ENCODE assay signal across 26 cellular contexts in genomic region chr11:63913866-63914830, GRCh38. TPM values are rescaled to one million over a fixed set of nuclear protein-coding genes. Genes with fewer than 3 reads are reported as not detected.
DNase-seq lines count a peak whose midpoint lies in the region; ATAC-seq, FAIRE-seq and TF ChIP-seq lines count a peak whose summit lies in the region.
"Had no signal": no experiment of that assay in that cellular context is flagged by ENCODE, and none has a peak within 500 bp of the region (broad histone marks: within the 10 kb centered on the region; RNA-seq: fewer than 3 reads in every experiment).

No MANE protein-coding gene starts in this region.

- no TSS peak for BruUV-seq in Caco-2 (replicated peaks; lab: Mats Ljungman, UMichigan)

- H2AFZ ChIP-seq in H1 (ENCODE audit: low read length) (no peak overlapping the region), neuronal stem cell (ENCODE audit: low read length) (no peak overlapping the region)
- H2AFZ ChIP-seq: parathyroid adenoma had no signal

- H3K9me3 Mint-ChIP-seq in Caco-2 (ENCODE audit: unreplicated experiment) = no peaks in the 10 kb centered on the region
- H3K9me3 Mint-ChIP-seq: activated naive CD8-positive, alpha-beta T cell treated with anti-CD3 and anti-CD28 coated beads, Interleukin-2, amount 10 ng/mL, durations not matched to agents 7 days and 5 days; CD8-positive, alpha-beta T cell; dendritic cell treated with granulocyte-macrophage colony-stimulating factor and Interleukin-4, amounts not matched to agents 40 ng/mL and 50 ng/mL, for 4 days; naive thymus-derived CD4-positive, alpha-beta T cell had no signal

- H2BK20ac ChIP-seq in H1 (ENCODE audit: low read length) = no peak overlapping the region

- ATAC-seq in heart right ventricle = no peak
- ATAC-seq: activated CD4-positive, alpha-beta T cell treated with anti-CD3 and anti-CD28 coated beads for 36 hours; CD8-positive, alpha-beta T cell; naive thymus-derived CD4-positive, alpha-beta T cell; SK-N-SH treated with all-trans-retinoic acid at 6 μM for 48 hours had no signal

- H2BK120ac ChIP-seq in H1 (replicated peaks; ENCODE audit: low read depth, low read length) (no peak overlapping the region), neuronal stem cell (ENCODE audit: low read depth, low read length) (no peak overlapping the region)

- no peak overlapping the region for H3K14ac ChIP-seq in H1 (ENCODE audit: insufficient read length)
- H3K14ac ChIP-seq in neuronal stem cell (ENCODE audit: low read length) = no peak overlapping the region

- H2BK15ac ChIP-seq in H1 (ENCODE audit: low read length) (no peak overlapping the region), neuronal stem cell (ENCODE audit: low read length) (peak overlapping the region; percentile 12)

- H3K4ac ChIP-seq in H1 (replicated peaks; ENCODE audit: insufficient read length, low read depth, low read length) (no peak overlapping the region), neuronal stem cell (ENCODE audit: low read length) (no peak overlapping the region)

- TF ChIP-seq EP300 in H1 (IDR thresholded peaks at IDR 0.05; ENCODE audit: borderline replicate concordance in 1 of 2, low read depth in 2 of 2, low read length in 2 of 2) = no peak

- H2BK12ac ChIP-seq in H1 (ENCODE audit: low read depth, low read length) (no peak overlapping the region), neuronal stem cell (ENCODE audit: low read length) (no peak overlapping the region)

- DNase-seq in Caco-2 (no peak), HFF-Myc (ENCODE audit: extremely low read depth, low read depth) (no peak), H1 (ENCODE audit: low read depth in 1 of 2, low spot score in 2 of 2) (no peak), neuronal stem cell (ENCODE audit: low spot score) (no peak), ureter (ENCODE audit: low spot score) (no peak), GM19240 (ENCODE audit: insufficient read length, low spot score) (no peak), heart right ventricle (no peak)
- DNase-seq: activated CD4-positive, alpha-beta T cell treated with anti-CD3 and anti-CD28 coated beads for 36 hours; activated gamma-delta T cell; activated naive CD8-positive, alpha-beta T cell treated with anti-CD3 and anti-CD28 coated beads, Interleukin-2, amount 10 ng/mL, durations not matched to agents 7 days and 5 days; CD8-positive, alpha-beta T cell; central memory CD4-positive, alpha-beta T cell; islet precursor cell; left ventricle myocardium inferior; naive thymus-derived CD4-positive, alpha-beta T cell; NCI-H1105; NCI-H187 treated with DMSO at 0.1 percent for 48 hours; NCI-H345; stimulated activated CD4-positive, alpha-beta T cell treated with anti-CD3 and anti-CD28 coated beads, Interleukin-2, amount 100 ng/mL, for 24 hours; transverse colon had no signal

- H3K4me2 ChIP-seq in H1 (ENCODE audit: insufficient read depth in 1 of 2, low read depth in 2 of 2, low read length in 2 of 2) (peak overlapping the region; percentile 89 to 99; a peak in 3 of 4 replicates), neuronal stem cell (ENCODE audit: insufficient read depth, low read length, poor library complexity, severe bottlenecking) (peak overlapping the region; percentile 82)

- H3K56ac ChIP-seq in H1 (replicated peaks; ENCODE audit: insufficient read length, low read depth, low read length) = no peak overlapping the region

- H3K9me3 ChIP-seq in Caco-2 (no peaks in the 10 kb centered on the region), H1 (ENCODE audit: insufficient read depth in 2 of 2, low read depth in 1 of 2, low read length in 1 of 2) (no peaks in the 10 kb centered on the region), neuronal stem cell (replicated peaks in 1 of 2; ENCODE audit: control insufficient read depth in 2 of 2, insufficient read depth in 1 of 2, low read depth in 1 of 2, low read length in 2 of 2) (no peaks in the 10 kb centered on the region), heart right ventricle (no peaks in the 10 kb centered on the region)
- H3K9me3 ChIP-seq: HAP-1, left ventricle myocardium inferior, right atrium auricular region, transverse colon had no signal

- H3K9ac ChIP-seq in H1 (replicated peaks in 1 of 4; ENCODE audit: extremely low read depth in 1 of 4, low read depth in 3 of 4, low read length in 3 of 4) (no peak overlapping the region), neuronal stem cell (ENCODE audit: low read depth, low read length, poor library complexity) (peak overlapping the region; percentile 96)
- H3K9ac ChIP-seq: parathyroid adenoma had no signal

- no peaks in the 10 kb centered on the region for H3K27me3 Mint-ChIP-seq in Caco-2 (ENCODE audit: insufficient read depth, unreplicated experiment)

- peaks cover 14 to 19% of the 10 kb centered on the region in 2 experiments for H4K20me1 ChIP-seq in H1 (replicated peaks in 1 of 2; ENCODE audit: control insufficient read depth in 1 of 2, insufficient read depth in 2 of 2, low read length in 2 of 2)

- H2BK5ac ChIP-seq in H1 (ENCODE audit: low read depth, low read length) = no peak overlapping the region; the same call in 1 of the 2 replicates
- H2BK5ac ChIP-seq in neuronal stem cell (ENCODE audit: low read length) = no peak overlapping the region

- H4K91ac ChIP-seq in H1 (replicated peaks; ENCODE audit: insufficient read length, low read length) (no peak overlapping the region), neuronal stem cell (ENCODE audit: low read depth, low read length, poor library complexity) (no peak overlapping the region)

- TF ChIP-seq POLR2A in H1 (IDR thresholded peaks at IDR 0.05; ENCODE audit: control extremely low read depth in 1 of 2, low read depth in 2 of 2, low read length in 2 of 2) = no peak

- H3K23ac ChIP-seq in H1 (ENCODE audit: insufficient read length) (no peak overlapping the region), neuronal stem cell (ENCODE audit: low read depth, low read length, poor library complexity) (peak overlapping the region; percentile 96)

- no peak overlapping the region for H2AK5ac ChIP-seq in H1 (ENCODE audit: low read depth, low read length)
- H2AK5ac ChIP-seq in neuronal stem cell (ENCODE audit: low read depth, low read length) = peak overlapping the region; percentile 63

- H3K27ac ChIP-seq in H1 (ENCODE audit: low read depth, low read length) (no peak overlapping the region), neuronal stem cell (replicated peaks; ENCODE audit: low read length) (no peak overlapping the region), heart right ventricle (no peak overlapping the region)
- H3K27ac ChIP-seq: left ventricle myocardium inferior, parathyroid adenoma, right atrium auricular region, transverse colon had no signal

- WGBS in H1 (ENCODE audit: extremely low coverage in 1 of 2, insufficient coverage in 1 of 2, insufficient read length in 1 of 2, insufficient replicate concordance in 2 of 2, low coverage in 1 of 2, low lambda C conversion rate in 2 of 2, missing lambda C conversion rate in 1 of 2), 2 experiments = 94% methylated on average over 29 of the region's 34 CpGs; no CpG with 5 or more reads in 1 of the 2 experiments
- no CpG with 5 or more reads among the region's 34 CpGs for WGBS in neuronal stem cell (ENCODE audit: extremely low coverage in 2 of 2, insufficient read length in 2 of 2, insufficient replicate concordance in 1 of 2), 2 donors
- WGBS in heart right ventricle, 2 donors = 92 to 93% methylated on average over 34 of the region's 34 CpGs

- no peak overlapping the region for H3K4me3 ChIP-seq in Caco-2 (ENCODE audit: low read depth, low read length)
- peak overlapping the region; percentile 76 for H3K4me3 ChIP-seq in HFF-Myc (replicated peaks; ENCODE audit: low read depth, low read length)
- no peak overlapping the region for H3K4me3 ChIP-seq in H1 (ENCODE audit: extremely low read depth in 1 of 4, insufficient read depth in 2 of 4, low read depth in 3 of 4, low read length in 4 of 4)
- peak overlapping the region in 1 of 2 donors; percentile 66 for H3K4me3 ChIP-seq in neuronal stem cell (ENCODE audit: low read length in 2 of 2)
- H3K4me3 ChIP-seq in heart right ventricle = no peak overlapping the region
- H3K4me3 ChIP-seq: HAP-1, left ventricle myocardium inferior, right atrium auricular region, transverse colon had no signal

- H3K27me3 ChIP-seq in Caco-2 (replicated peaks; ENCODE audit: control insufficient read depth, insufficient read depth, low read length) (no peaks in the 10 kb centered on the region), H1 (replicated peaks in 1 of 4; ENCODE audit: control insufficient read depth in 3 of 4, extremely low read depth in 1 of 4, insufficient read depth in 3 of 4, low read length in 3 of 4) (no peaks in the 10 kb centered on the region), neuronal stem cell (ENCODE audit: control insufficient read depth in 3 of 3, insufficient read depth in 3 of 3, low read depth in 1 of 3, low read length in 3 of 3) (no peaks in the 10 kb centered on the region), heart right ventricle (peaks cover 0 to 39% (median 0%) of the 10 kb centered on the region in 7 donors)
- H3K27me3 ChIP-seq: right atrium auricular region, transverse colon had no signal

- H3K79me2 ChIP-seq in H1 (ENCODE audit: control insufficient read depth in 1 of 2, insufficient read depth in 2 of 2, low read length in 2 of 2) = peaks cover 3 to 29% of the 10 kb centered on the region in 2 experiments; a peak in 3 of 4 replicates
- H3K79me2 ChIP-seq: parathyroid adenoma had no signal

- no peak overlapping the region; the same call in 1 of the 2 replicates for H4K8ac ChIP-seq in H1 (ENCODE audit: extremely low read depth, insufficient read depth, low read length)
- no peak overlapping the region for H4K8ac ChIP-seq in neuronal stem cell (ENCODE audit: low read depth, low read length)

- peaks cover 32% of the 10 kb centered on the region for H3K36me3 Mint-ChIP-seq in Caco-2 (ENCODE audit: insufficient read depth, unreplicated experiment)
- H3K36me3 Mint-ChIP-seq: naive thymus-derived CD4-positive, alpha-beta T cell had no signal

- peaks cover 9% of the 10 kb centered on the region for H3K79me1 ChIP-seq in H1 (ENCODE audit: low read depth, low read length)
- H3K79me1 ChIP-seq in neuronal stem cell (ENCODE audit: low read depth, low read length) = peaks cover 23% of the 10 kb centered on the region

- H3K23me2 ChIP-seq in H1 (ENCODE audit: low read depth, low read length) = peaks cover 23% of the 10 kb centered on the region

- 0 out of 2 replicates have a peak, but pooled peaks cover 12% of the 10 kb centered on the region for H3K4me1 ChIP-seq in Caco-2
- peaks cover 6 to 38% (median 28%) of the 10 kb centered on the region in 4 experiments for H3K4me1 ChIP-seq in H1 (replicated peaks in 1 of 4; ENCODE audit: control insufficient read depth in 3 of 4, insufficient read depth in 4 of 4, low read length in 3 of 4)
- H3K4me1 ChIP-seq in neuronal stem cell (ENCODE audit: control insufficient read depth in 2 of 2, insufficient read depth in 1 of 2, low read depth in 1 of 2, low read length in 2 of 2) = peaks cover 36% of the 10 kb centered on the region in 2 donors
- H3K4me1 ChIP-seq in heart right ventricle = peaks cover 28 to 65% (median 37%) of the 10 kb centered on the region in 9 donors

- H3K36me3 ChIP-seq in Caco-2 (ENCODE audit: control insufficient read depth, insufficient read depth, low read length) (no peaks in the 10 kb centered on the region), H1 (ENCODE audit: control insufficient read depth in 2 of 4, insufficient read depth in 4 of 4, low read length in 3 of 4) (peaks cover 10 to 38% (median 19%) of the 10 kb centered on the region in 4 experiments; a peak in 7 of 8 replicates), neuronal stem cell (replicated peaks in 1 of 2; ENCODE audit: control insufficient read depth in 2 of 2, insufficient read depth in 2 of 2, low read length in 2 of 2) (peaks cover 24 to 45% of the 10 kb centered on the region in 2 donors), heart right ventricle (peaks cover 0 to 16% (median 3%) of the 10 kb centered on the region in 9 donors)
- H3K36me3 ChIP-seq: transverse colon had no signal

- FAIRE-seq in H1 (lab: Jason Lieb, UNC) = no peak
- FAIRE-seq: GM12892 had no signal

- no peak for TF ChIP-seq CTCF in Caco-2 (IDR thresholded peaks at IDR 0.05; ENCODE audit: insufficient read depth in 1 of 2, low read depth in 1 of 2, low read length in 1 of 2, severe bottlenecking in 1 of 2, unreplicated experiment in 1 of 2)
- no peak for TF ChIP-seq CTCF in HFF-Myc (IDR thresholded peaks at IDR 0.05; ENCODE audit: low read depth, low read length, missing control alignments)
- TF ChIP-seq CTCF in H1 (IDR thresholded peaks at IDR 0.05; ENCODE audit: control extremely low read depth in 1 of 3, insufficient read depth in 1 of 3, low read depth in 1 of 3, low read length in 3 of 3) = no peak
- TF ChIP-seq CTCF in heart right ventricle (IDR thresholded peaks at IDR 0.05) = no peak

- intact Hi-C loops in Caco-2 (cut with micrococcal nuclease; ENCODE audit: unreplicated experiment) = no loop called here
- intact Hi-C loops in heart right ventricle (cut with DNase I) = no loop called here

- peak overlapping the region; percentile 21 for H3K27ac Mint-ChIP-seq in Caco-2 (ENCODE audit: unreplicated experiment)
- H3K27ac Mint-ChIP-seq: activated CD4-positive, alpha-beta T cell treated with anti-CD3 and anti-CD28 coated beads for 36 hours; CD8-positive, alpha-beta T cell; dendritic cell treated with granulocyte-macrophage colony-stimulating factor and Interleukin-4, amounts not matched to agents 40 ng/mL and 50 ng/mL, for 4 days had no signal

- no peak overlapping the region for H3K4me3 Mint-ChIP-seq in Caco-2 (ENCODE audit: unreplicated experiment)
- H3K4me3 Mint-ChIP-seq: activated CD4-positive, alpha-beta T cell treated with anti-CD3 and anti-CD28 coated beads for 36 hours; activated naive CD8-positive, alpha-beta T cell treated with anti-CD3 and anti-CD28 coated beads, Interleukin-2, amount 10 ng/mL, durations not matched to agents 7 days and 5 days; CD8-positive, alpha-beta T cell; dendritic cell treated with granulocyte-macrophage colony-stimulating factor and Interleukin-4, amounts not matched to agents 40 ng/mL and 50 ng/mL, for 4 days had no signal

- TF ChIP-seq RAD21 in H1 (IDR thresholded peaks at IDR 0.05 in 1 of 2, conservative IDR thresholded peaks at IDR 0.05 in 1 of 2; ENCODE audit: low read depth in 2 of 2, low read length in 2 of 2) = no peak

- POLR2A ChIA-PET in Caco-2 (lab: Charles Lee) (no interaction called here), H1 (lab: Charles Lee; ENCODE audit: partially characterized antibody) (interaction anchor here (0.6 to 10.7 kb wide), 19 partner anchors 9 to 152 kb away, joined by 3 to 173 read pairs (median 3); partner anchors contain the start of genes MARK2, NAA40 and ZFTA)

- CTCF ChIA-PET in Caco-2 (lab: Charles Lee) = interaction anchor here (0.6 to 1.2 kb wide), 3 partner anchors 20 to 76 kb away, joined by 3 to 7 read pairs (median 5); no protein-coding TSS in a partner anchor
- CTCF ChIA-PET in H1 (lab: Charles Lee; ENCODE audit: partially characterized antibody) = interaction anchor here (1.0 to 4.5 kb wide), 16 partner anchors 22 to 146 kb away, joined by 3 to 39 read pairs (median 4); partner anchors contain the start of genes NAA40 and ZFTA

- no peak overlapping the region for H4K5ac ChIP-seq in H1 (ENCODE audit: insufficient read length, low read depth, low read length)

- H3K18ac ChIP-seq in H1 (ENCODE audit: extremely low read depth, low read length) = peak overlapping the region; percentile 48
- peak overlapping the region; percentile 28 for H3K18ac ChIP-seq in neuronal stem cell (ENCODE audit: low read length)

- H3K4me1 Mint-ChIP-seq in Caco-2 (ENCODE audit: low read depth, unreplicated experiment) = no peaks in the 10 kb centered on the region

RNA-seq across cellular contexts. Expression of gene RCOR2, which starts 2.8 kb away (rescaled TPM):
- 1.5 and 1.8 TPM in 2 replicates for total RNA-seq in Caco-2 (2022)
- total RNA-seq in H1 (2021; fragmentation: NEBNext Ultra II Directional; extraction: Animal tissue kit (Norgen Biotek cat#: 25700)) = 78.0 and 80.1 TPM in 2 replicates
- 54.6 and 75.9 TPM in 2 replicates for polyA plus RNA-seq in H1 (2011; rRNA removed)
- 67.2 TPM for polyA plus RNA-seq in H1 (2011; cell fraction: cytosol; rRNA removed)
- polyA plus RNA-seq in H1 (2011; cell fraction: nucleus; rRNA removed) = 110 TPM
- polyA plus RNA-seq in H1 (2012, experiment 1 of 2) = 55.1 to 84.2 TPM (median 78.1 TPM) in 4 replicates
- polyA plus RNA-seq in H1 (2012, experiment 2 of 2) = 64.1 TPM
- polyA plus RNA-seq in H1 (2013, experiment 1 of 2) = 47.1 TPM
- polyA plus RNA-seq in H1 (2013, experiment 2 of 2) = 41.5 TPM
- polyA minus RNA-seq in H1 (2011; rRNA and poly(A)+ RNA removed) = 54.5 and 69.3 TPM in 2 replicates
- 50.3 TPM for polyA minus RNA-seq in H1 (2011; cell fraction: cytosol; rRNA and poly(A)+ RNA removed)
- 42.1 TPM for polyA minus RNA-seq in H1 (2011; cell fraction: nucleus; rRNA and poly(A)+ RNA removed)
- polyA plus RNA-seq in neuronal stem cell (2013, experiment 1 of 2) = 74.6 TPM
- 74.3 TPM for polyA plus RNA-seq in neuronal stem cell (2013, experiment 2 of 2)
- 2.0 TPM for total RNA-seq in ureter
- 1 to 10 TPM; 1.1 to 8.4 (median 5.0) TPM for total RNA-seq in heart right ventricle
- polyA plus RNA-seq in heart right ventricle = 1 to 10 TPM; 4.4 to 5.4 TPM
- total RNA-seq: CD8-positive, alpha-beta T cell had no signal
- polyA plus RNA-seq: naive thymus-derived CD4-positive, alpha-beta T cell had no signal

RNA-seq across cellular contexts. Expression of gene NAA40, which starts 24.7 kb away (rescaled TPM):
- total RNA-seq in Caco-2 (2022) = 42.7 and 43.7 TPM in 2 replicates
- 31.1 and 34.1 TPM in 2 replicates for total RNA-seq in H1 (2021; fragmentation: NEBNext Ultra II Directional; extraction: Animal tissue kit (Norgen Biotek cat#: 25700))
- polyA plus RNA-seq in H1 (2011; rRNA removed) = 20.0 and 23.7 TPM in 2 replicates
- 27.8 TPM for polyA plus RNA-seq in H1 (2011; cell fraction: cytosol; rRNA removed)
- polyA plus RNA-seq in H1 (2011; cell fraction: nucleus; rRNA removed) = 43.0 TPM
- polyA plus RNA-seq in H1 (2012, experiment 1 of 2) = 24.6 to 30.7 TPM (median 25.7 TPM) in 4 replicates
- 18.0 TPM for polyA plus RNA-seq in H1 (2012, experiment 2 of 2)
- polyA plus RNA-seq in H1 (2013, experiment 1 of 2) = 14.5 TPM
- 13.6 TPM for polyA plus RNA-seq in H1 (2013, experiment 2 of 2)
- 20.8 and 23.4 TPM in 2 replicates for polyA minus RNA-seq in H1 (2011; rRNA and poly(A)+ RNA removed)
- polyA minus RNA-seq in H1 (2011; cell fraction: cytosol; rRNA and poly(A)+ RNA removed) = 10.6 TPM
- polyA minus RNA-seq in H1 (2011; cell fraction: nucleus; rRNA and poly(A)+ RNA removed) = 20.5 TPM
- polyA plus RNA-seq in neuronal stem cell (2013, experiment 1 of 2) = 15.2 TPM
- 15.8 TPM for polyA plus RNA-seq in neuronal stem cell (2013, experiment 2 of 2)
- total RNA-seq in ureter = 26.4 TPM
- 10 to 100 TPM; 13.0 to 26.4 (median 19.7) TPM for total RNA-seq in heart right ventricle
- polyA plus RNA-seq in heart right ventricle = 10 to 100 TPM; 13.9 to 38.8 TPM
